ENCODE assay signal across 15 cellular contexts in genomic region chr4:169025184-169025583, GRCh38.
"Had no signal": no experiment of that assay in that cellular context is flagged by ENCODE, and none has a peak within 500 bp of the region (broad histone marks: within the 10 kb centered on the region; RNA-seq: fewer than 3 reads in every experiment).

No MANE protein-coding gene starts in this region.

- H3K27ac Mint-ChIP-seq: activated naive CD4-positive, alpha-beta T cell treated with anti-CD3 and anti-CD28 coated beads, Interleukin-2, amount 50 U/mL, for 24 hours had no signal

- H3K36me3 Mint-ChIP-seq: activated naive CD4-positive, alpha-beta T cell treated with anti-CD3 and anti-CD28 coated beads, Interleukin-2, amount 50 U/mL, for 24 hours had no signal

- DNase-seq: activated CD4-positive, alpha-beta T cell treated with anti-CD3 and anti-CD28 coated beads, Interleukin-2, amount 50 U/mL, for 4 hours; activated CD4-positive, CD25-positive, alpha-beta regulatory T cell treated with anti-CD3 and anti-CD28 coated beads, Interleukin-2, amount 50 U/mL, for 72 hours; activated effector memory CD4-positive, alpha-beta T cell treated with Interleukin-2 at 50 U/mL for 16 hours; activated T-cell treated with anti-CD3 and anti-CD28 coated beads, Interleukin-2, amount 50 U/mL, for 1 hour; body of pancreas; cortex of kidney; effector CD8-positive, alpha-beta T cell; lower lobe of right lung; posterior cingulate gyrus; thyroid gland had no signal

- H3K27me3 ChIP-seq: body of pancreas, neutrophil, thyroid gland had no signal

- H3K9me3 ChIP-seq: body of pancreas, lower lobe of right lung, neutrophil, thyroid gland had no signal

- H3K9me3 Mint-ChIP-seq: activated naive CD4-positive, alpha-beta T cell treated with anti-CD3 and anti-CD28 coated beads, Interleukin-2, amount 50 U/mL, for 24 hours; central memory CD8-positive, alpha-beta T cell had no signal

- H3K36me3 ChIP-seq: lower lobe of right lung, neutrophil, thyroid gland had no signal

- H3K4me1 ChIP-seq: body of pancreas, lower lobe of right lung, thyroid gland had no signal

- H3K4me1 Mint-ChIP-seq: activated naive CD4-positive, alpha-beta T cell treated with anti-CD3 and anti-CD28 coated beads, Interleukin-2, amount 50 U/mL, for 24 hours; central memory CD8-positive, alpha-beta T cell had no signal

- H3K27ac ChIP-seq: body of pancreas, epithelial cell of prostate, lower lobe of right lung, neutrophil had no signal

- H3K4me3 ChIP-seq: body of pancreas, lower lobe of right lung, skin epidermis, thyroid gland had no signal

- H3K4me3 Mint-ChIP-seq: activated naive CD4-positive, alpha-beta T cell treated with anti-CD3 and anti-CD28 coated beads, Interleukin-2, amount 50 U/mL, for 24 hours; central memory CD8-positive, alpha-beta T cell had no signal

- H3K27me3 Mint-ChIP-seq: central memory CD8-positive, alpha-beta T cell had no signal
